30 cellular contexts compared by ENCODE assay signal in genomic region chr7:117590191-117590590, GRCh38.
"Had no signal": no experiment of that assay in that cellular context is flagged by ENCODE, and none has a peak within 500 bp of the region (broad histone marks: within the 10 kb centered on the region; RNA-seq: fewer than 3 reads in every experiment).

No MANE protein-coding gene starts in this region.

- DNase-seq: activated CD4-positive, alpha-beta memory T cell treated with anti-CD3 and anti-CD28 coated beads, Interleukin-2, amount 10 ng/mL, durations not matched to agents 7 days and 5 days; activated CD4-positive, alpha-beta T cell treated with anti-CD3 and anti-CD28 coated beads for 1 hour; activated CD4-positive, alpha-beta T cell treated with anti-CD3 and anti-CD28 coated beads for 36 hours; activated CD4-positive, alpha-beta T cell treated with anti-CD3 and anti-CD28 coated beads for 48 hours; activated CD4-positive, alpha-beta T cell treated with anti-CD3 and anti-CD28 coated beads, Interleukin-2, amount 10 ng/mL, durations not matched to agents 7 days and 5 days; activated CD4-positive, alpha-beta T cell treated with anti-CD3 and anti-CD28 coated beads, Interleukin-2, amount 50 U/mL, for 48 hours; activated CD4-positive, CD25-positive, alpha-beta regulatory T cell; activated CD8-positive, alpha-beta memory T cell treated with anti-CD3 and anti-CD28 coated beads for 24 hours; activated CD8-positive, alpha-beta memory T cell treated with anti-CD3 and anti-CD28 coated beads, Interleukin-2, amount 10 ng/mL, durations not matched to agents 7 days and 5 days; activated CD8-positive, alpha-beta memory T cell treated with anti-CD3 and anti-CD28 coated beads, Interleukin-2, amount 50 U/mL, for 48 hours; activated CD8-positive, alpha-beta T cell treated with anti-CD3 and anti-CD28 coated beads, Interleukin-2, amount 10 ng/mL, durations not matched to agents 7 days and 5 days; activated effector memory CD4-positive, alpha-beta T cell treated with Interleukin-2 at 50 U/mL for 16 hours; activated gamma-delta T cell; activated naive CD4-positive, alpha-beta T cell treated with anti-CD3 and anti-CD28 coated beads, Interleukin-2, amount 10 ng/mL, durations not matched to agents 7 days and 5 days; activated naive CD4-positive, alpha-beta T cell treated with Interleukin-2 at 50 U/mL for 16 hours; activated naive CD8-positive, alpha-beta T cell treated with anti-CD3 and anti-CD28 coated beads, Interleukin-2, amount 10 ng/mL, durations not matched to agents 7 days and 5 days; activated naive CD8-positive, alpha-beta T cell treated with anti-CD3 and anti-CD28 coated beads, Interleukin-2, amount 50 U/mL, for 24 hours; activated T-cell treated with anti-CD3 and anti-CD28 coated beads, Interleukin-2, amount 50 U/mL, for 24 hours; activated T-cell treated with anti-CD3 and anti-CD28 coated beads, Interleukin-2, amount 50 U/mL, for 48 hours; amygdala; anterior cingulate cortex; body of pancreas; brain microvascular endothelial cell; central memory CD4-positive, alpha-beta T cell; T-helper 2 cell; T-helper 9 cell; WERI-Rb-1 had no signal

- ATAC-seq: activated CD4-positive, alpha-beta T cell treated with anti-CD3 and anti-CD28 coated beads for 36 hours; activated CD4-positive, CD25-positive, alpha-beta regulatory T cell treated with anti-CD3 and anti-CD28 coated beads, Interleukin-2, amount 50 U/mL, for 24 hours; activated CD8-positive, alpha-beta memory T cell treated with anti-CD3 and anti-CD28 coated beads, Interleukin-2, amount 10 ng/mL, durations not matched to agents 7 days and 5 days; activated CD8-positive, alpha-beta T cell treated with anti-CD3 and anti-CD28 coated beads, Interleukin-2, amount 10 ng/mL, durations not matched to agents 7 days and 5 days; activated naive CD8-positive, alpha-beta T cell treated with anti-CD3 and anti-CD28 coated beads, Interleukin-2, amount 50 U/mL, for 24 hours; body of pancreas; WTC11 had no signal

- H3K4me3 ChIP-seq: body of pancreas, breast epithelium had no signal

- H3K27ac ChIP-seq: body of pancreas, brain microvascular endothelial cell, breast epithelium, WERI-Rb-1 had no signal

- H3K36me3 ChIP-seq: brain microvascular endothelial cell, breast epithelium, WERI-Rb-1 had no signal

- H3K4me1 ChIP-seq: breast epithelium had no signal

- H3K27me3 ChIP-seq: body of pancreas, brain microvascular endothelial cell, breast epithelium had no signal

- H3K9me3 ChIP-seq: body of pancreas, breast epithelium had no signal
